Comparison of ENCODE assay signal across 26 cellular contexts in genomic region chr12:113577464-113578121, GRCh38.
"Had no signal": no experiment of that assay in that cellular context is flagged by ENCODE, and none has a peak within 500 bp of the region (broad histone marks: within the 10 kb centered on the region; RNA-seq: fewer than 3 reads in every experiment).

No MANE protein-coding gene starts in this region.

- H3K4me3 Mint-ChIP-seq: activated naive CD4-positive, alpha-beta T cell treated with anti-CD3 and anti-CD28 coated beads for 36 hours; activated naive CD8-positive, alpha-beta T cell treated with anti-CD3 and anti-CD28 coated beads for 36 hours; activated T-helper 1 cell treated with anti-CD3 and anti-CD28 coated beads, Interleukin-12 subunit alpha, Interleukin-12 subunit beta, Interleukin-2, Interleukin-4 antibody, amounts not matched to agents 30 ng/mL and 10 ng/mL and 1 ng/mL, durations not matched to agents 14 hours and 24 hours and 36 hours; brain; naive thymus-derived CD8-positive, alpha-beta T cell had no signal

- ATAC-seq: gastroesophageal sphincter; left lung; lower lobe of right lung; naive thymus-derived CD8-positive, alpha-beta T cell; right cardiac atrium had no signal

- H3K4me3 ChIP-seq: adrenal gland, ascending aorta, cardiac muscle cell, colonic mucosa, gastroesophageal sphincter, left lung, lower lobe of right lung, tibial nerve had no signal

- H3K4me1 ChIP-seq: adrenal gland, ascending aorta, colonic mucosa, gastroesophageal sphincter, left lung, lower lobe of right lung, tibial nerve had no signal

- H3K27ac ChIP-seq: adrenal gland, ascending aorta, cardiac muscle cell, colonic mucosa, gastroesophageal sphincter, left lung, lower lobe of right lung, tibial nerve had no signal

- H3K36me3 ChIP-seq: adrenal gland, ascending aorta, cardiac muscle cell, colonic mucosa, gastroesophageal sphincter, left lung, lower lobe of right lung, tibial nerve had no signal

- H3K27ac Mint-ChIP-seq: activated naive CD4-positive, alpha-beta T cell treated with anti-CD3 and anti-CD28 coated beads for 36 hours; activated naive CD8-positive, alpha-beta T cell treated with anti-CD3 and anti-CD28 coated beads for 36 hours; activated T-helper 1 cell treated with anti-CD3 and anti-CD28 coated beads, Interleukin-12 subunit alpha, Interleukin-12 subunit beta, Interleukin-2, Interleukin-4 antibody, amounts not matched to agents 30 ng/mL and 10 ng/mL and 1 ng/mL, durations not matched to agents 14 hours and 24 hours and 36 hours; brain; naive thymus-derived CD8-positive, alpha-beta T cell had no signal

- H3K36me3 Mint-ChIP-seq: activated naive CD8-positive, alpha-beta T cell treated with anti-CD3 and anti-CD28 coated beads for 36 hours; brain had no signal

- DNase-seq: activated CD4-positive, alpha-beta T cell treated with anti-CD3 and anti-CD28 coated beads for 4 hours; activated CD4-positive, alpha-beta T cell treated with anti-CD3 and anti-CD28 coated beads, Interleukin-2, amount 50 U/mL, for 48 hours; activated CD8-positive, alpha-beta memory T cell treated with anti-CD3 and anti-CD28 coated beads for 24 hours; activated effector memory CD4-positive, alpha-beta T cell treated with anti-CD3 and anti-CD28 coated beads, Interleukin-2, amount 50 U/mL, for 16 hours; activated naive CD4-positive, alpha-beta T cell treated with anti-CD3 and anti-CD28 coated beads for 36 hours; activated naive CD8-positive, alpha-beta T cell treated with anti-CD3 and anti-CD28 coated beads for 36 hours; adrenal gland; cerebellar nuclear complex; colonic mucosa; effector CD8-positive, alpha-beta T cell; erythroblast; hippocampal formation; kidney glomerular epithelial cell; left lung; lower lobe of right lung; mesenchymal stem cell; naive thymus-derived CD8-positive, alpha-beta T cell; right cardiac atrium; stimulated activated CD4-positive, alpha-beta T cell treated with anti-CD3 and anti-CD28 coated beads, Interleukin-2, amount 100 ng/mL, for 48 hours; stimulated activated naive CD4-positive, alpha-beta T cell treated with Interleukin-2 at 50 U/mL for 16 hours had no signal

- H3K4me1 Mint-ChIP-seq: activated naive CD8-positive, alpha-beta T cell treated with anti-CD3 and anti-CD28 coated beads for 36 hours; naive thymus-derived CD8-positive, alpha-beta T cell had no signal

- H3K9me3 ChIP-seq: ascending aorta, colonic mucosa, lower lobe of right lung had no signal

- H3K27me3 ChIP-seq: adrenal gland, ascending aorta, colonic mucosa, tibial nerve had no signal
